13 cellular contexts compared by ENCODE assay signal in genomic region chr6:6976193-6976592, GRCh38.
A peak's percentile ranks its signal among the peaks of the same experiment; 100 is the strongest.
DNase-seq lines count a peak whose midpoint lies in the region; ATAC-seq, FAIRE-seq and TF ChIP-seq lines count a peak whose summit lies in the region.
"Had no signal": no experiment of that assay in that cellular context is flagged by ENCODE, and none has a peak within 500 bp of the region (broad histone marks: within the 10 kb centered on the region; RNA-seq: fewer than 3 reads in every experiment).

No MANE protein-coding gene starts in this region.

- ATAC-seq in Right ventricle myocardium superior (ENCODE audit: poor library complexity) (peak; percentile 35), K562 (no peak), right cardiac atrium (peak; percentile 12 to 18), GM19397 (IDR thresholded peaks at IDR 0.05; ENCODE audit: unreplicated experiment) (no peak)
- ATAC-seq: GM12878 had no signal

- no peaks in the 10 kb centered on the region for H3K79me2 ChIP-seq in K562 (ENCODE audit: control insufficient read depth, insufficient read depth, low read length)

- in situ Hi-C loops in K562 (cut with MboI): no loop called here

- TF ChIP-seq EP300 in K562 (IDR thresholded peaks at IDR 0.05; ENCODE audit: low read length): no peak

- DNase-seq in Right ventricle myocardium superior (no peak), cardiac septum (ENCODE audit: low spot score) (no peak), K562 (ENCODE audit: extremely low read depth in 1 of 4, low spot score in 3 of 4) (no peak), right cardiac atrium (no peak), thyroid gland (no peak), COLO668 (lab: John Stamatoyannopoulos, UW; ENCODE audit: unreplicated experiment) (no peak)
- DNase-seq: CD4-positive, CD25-positive, alpha-beta regulatory T cell; DMS79; GOT3; H9 had no signal

- intact Hi-C loops in Right ventricle myocardium superior (cut with DNase I) (no loop called here), cardiac septum (cut with DNase I) (no loop called here), K562 (cut with micrococcal nuclease) (no loop called here), right cardiac atrium (cut with DNase I) (no loop called here), thyroid gland (cut with DNase I) (no loop called here)

- no peak for FAIRE-seq in K562 (lab: Jason Lieb, UNC)
- FAIRE-seq: GM12878 had no signal

- H3K4me1 ChIP-seq in K562 (replicated peaks in 1 of 2; ENCODE audit: control insufficient read depth in 2 of 2, insufficient read depth in 2 of 2, low read length in 2 of 2) (peaks cover 13 to 25% of the 10 kb centered on the region in 2 experiments), right cardiac atrium (ENCODE audit: control insufficient read depth, insufficient read depth, low read length) (no peaks in the 10 kb centered on the region), thyroid gland (peaks cover 17 to 28% of the 10 kb centered on the region in 2 donors)

- BruUV-seq in K562 (replicated peaks; lab: Mats Ljungman, UMichigan): no TSS peak

- no peaks in the 10 kb centered on the region for H3K9me3 ChIP-seq in K562 (replicated peaks; ENCODE audit: control insufficient read depth, insufficient read depth, low read depth, low read length)
- H3K9me3 ChIP-seq in right cardiac atrium (ENCODE audit: control insufficient read depth, low read length): no peaks in the 10 kb centered on the region
- H3K9me3 ChIP-seq in thyroid gland: no peaks in the 10 kb centered on the region

- TF ChIP-seq POLR2A in K562 (conservative IDR thresholded peaks at IDR 0.05): no peak
- TF ChIP-seq POLR2A in thyroid gland (IDR thresholded peaks at IDR 0.05): no peak

- H3K9me1 ChIP-seq in K562 (ENCODE audit: control insufficient read depth, insufficient read depth, low read length): no peaks in the 10 kb centered on the region

- H3K36me3 ChIP-seq in K562 (ENCODE audit: control insufficient read depth, insufficient read depth, low read length): no peaks in the 10 kb centered on the region
- H3K36me3 ChIP-seq in thyroid gland: no peaks in the 10 kb centered on the region

- H3K27me3 ChIP-seq in K562 (ENCODE audit: control insufficient read depth in 2 of 2, insufficient read depth in 2 of 2, low read length in 2 of 2): no peaks in the 10 kb centered on the region
- H3K27me3 ChIP-seq in right cardiac atrium (ENCODE audit: control insufficient read depth, insufficient read depth): no peaks in the 10 kb centered on the region
- H3K27me3 ChIP-seq in thyroid gland: no peaks in the 10 kb centered on the region

- TF ChIP-seq RAD21 in K562 (CRISPR knock-in tag; conservative IDR thresholded peaks at IDR 0.05 in 1 of 2, IDR thresholded peaks at IDR 0.05 in 1 of 2): no peak

- POLR2A ChIA-PET in K562 (lab: Yijun Ruan, JAX): interaction anchor here (0.7 to 1.2 kb wide), 3 partner anchors 9 to 48 kb away, joined by 3 to 5 read pairs (median 3); no protein-coding TSS in a partner anchor

- no peak overlapping the region for H3K4me2 ChIP-seq in K562 (ENCODE audit: insufficient read depth, low read length)

- H3K9ac ChIP-seq in K562 (ENCODE audit: insufficient read depth in 1 of 2, low read depth in 2 of 2, low read length in 2 of 2): no peak overlapping the region

- WGBS in K562 (ENCODE audit: insufficient coverage, low coverage, missing lambda C conversion rate): 58% methylated on average over 4 of the region's 4 CpGs
- WGBS in right cardiac atrium: 61% methylated on average over 4 of the region's 4 CpGs
- 42 to 45% methylated on average over 4 of the region's 4 CpGs for WGBS in thyroid gland, 2 donors

- CTCF ChIA-PET in K562 (lab: Yijun Ruan, JAX; ENCODE audit: low intra/inter-chr PET ratio): no interaction called here

- no peak overlapping the region for H3K4me3 ChIP-seq in K562
- no peak overlapping the region for H3K4me3 ChIP-seq in right cardiac atrium (ENCODE audit: low read length)
- no peak overlapping the region for H3K4me3 ChIP-seq in thyroid gland (replicated peaks in 1 of 3)
- H3K4me3 ChIP-seq: GM12878 had no signal

- no peak overlapping the region for H3K27ac ChIP-seq in K562 (ENCODE audit: extremely low read depth, low read depth, low read length)
- peak overlapping the region; percentile 86 for H3K27ac ChIP-seq in right cardiac atrium (ENCODE audit: low read length)
- peak overlapping the region; percentile 67 to 95 (median 74) for H3K27ac ChIP-seq in thyroid gland
- H3K27ac ChIP-seq: 22Rv1 had no signal

- H4K20me1 ChIP-seq in K562 (replicated peaks; ENCODE audit: control insufficient read depth, insufficient read depth, low read length): no peaks in the 10 kb centered on the region

- H2AFZ ChIP-seq in K562 (ENCODE audit: low read depth, low read length): peak overlapping the region; percentile 75

- no peak for TF ChIP-seq CTCF in K562 (IDR thresholded peaks at IDR 0.05 in 2 of 3, conservative IDR thresholded peaks at IDR 0.05 in 1 of 3; ENCODE audit: insufficient read depth in 2 of 3, low read depth in 1 of 3, low read length in 3 of 3)
- no peak for TF ChIP-seq CTCF in thyroid gland (IDR thresholded peaks at IDR 0.05)

TF ChIP-seq in K562, 482 proteins besides CTCF, POLR2A, EP300 and RAD21:
- no peak for TF ChIP-seq ZNF76 (CRISPR knock-in tag; IDR thresholded peaks at IDR 0.05; ENCODE audit: borderline replicate concordance)
- TF ChIP-seq PKNOX1 (IDR thresholded peaks at IDR 0.05): peak; percentile 13; the same call in 1 of the 2 replicates

Comparison
In these comparisons a context has a peak if more than half of its experiments do, and no peak if none do; other contexts are left out.
1. ATAC-seq: peak in Right ventricle myocardium superior (single experiment) and right cardiac atrium (2 of 2); none in K562 (single experiment) and GM19397 (single experiment).